13 cellular contexts compared by ENCODE assay signal in the genomic region with DNA sequence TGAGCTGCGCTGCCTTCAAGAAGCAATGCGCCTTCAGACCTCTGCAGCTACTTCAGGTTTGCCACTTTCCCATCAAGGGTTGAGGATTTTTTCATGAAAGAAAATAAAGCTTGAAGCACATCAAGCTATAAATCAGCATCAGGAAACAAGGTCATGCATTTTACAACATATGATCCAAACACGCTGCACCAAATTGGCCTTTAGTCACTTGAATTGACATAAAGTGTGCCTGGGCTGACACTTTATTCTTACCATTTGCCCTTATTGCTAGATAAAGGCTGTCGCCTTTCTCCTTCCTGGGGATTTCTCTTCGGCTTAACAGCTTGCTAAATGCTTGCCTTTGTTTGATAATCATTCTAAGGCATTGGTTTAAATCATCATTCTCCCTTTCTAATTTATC.
"Had no signal": no experiment of that assay in that cellular context is flagged by ENCODE, and none has a peak within 500 bp of the region (broad histone marks: within the 10 kb centered on the region; RNA-seq: fewer than 3 reads in every experiment).

No MANE protein-coding gene starts in this region.

- ATAC-seq: activated naive CD4-positive, alpha-beta T cell treated with anti-CD3 and anti-CD28 coated beads, Interleukin-2, amount 50 U/mL, for 72 hours; activated T-cell treated with anti-CD3 and anti-CD28 coated beads, Interleukin-2, amount 50 U/mL, for 72 hours; esophagus mucosa had no signal

- H3K27ac ChIP-seq: coronary artery, ovary had no signal

- H3K4me3 ChIP-seq: ovary had no signal

- DNase-seq: activated CD4-positive, alpha-beta T cell treated with anti-CD3 and anti-CD28 coated beads, Interleukin-2, amount 10 ng/mL, durations not matched to agents 7 days and 5 days; activated CD4-positive, CD25-positive, alpha-beta regulatory T cell; activated CD8-positive, alpha-beta memory T cell treated with anti-CD3 and anti-CD28 coated beads, Interleukin-2, amount 50 U/mL, for 48 hours; activated gamma-delta T cell; activated T-cell treated with anti-CD3 and anti-CD28 coated beads, Interleukin-2, amount 50 U/mL, for 72 hours; central memory CD4-positive, alpha-beta T cell; hippocampal formation; ovary; stimulated activated CD4-positive, alpha-beta T cell treated with anti-CD3 and anti-CD28 coated beads, Interleukin-12 subunit alpha, Interleukin-12 subunit beta, amount 100 ng/mL, for 4 hours; stimulated activated CD4-positive, alpha-beta T cell treated with anti-CD3 and anti-CD28 coated beads, Interleukin-2, amount 100 ng/mL, for 24 hours had no signal

- H3K36me3 ChIP-seq: ovary had no signal

- H3K9me3 ChIP-seq: ovary had no signal

- H3K27me3 ChIP-seq: ovary had no signal
